Comparison of ENCODE assay signal across 10 cellular contexts in the genomic region with DNA sequence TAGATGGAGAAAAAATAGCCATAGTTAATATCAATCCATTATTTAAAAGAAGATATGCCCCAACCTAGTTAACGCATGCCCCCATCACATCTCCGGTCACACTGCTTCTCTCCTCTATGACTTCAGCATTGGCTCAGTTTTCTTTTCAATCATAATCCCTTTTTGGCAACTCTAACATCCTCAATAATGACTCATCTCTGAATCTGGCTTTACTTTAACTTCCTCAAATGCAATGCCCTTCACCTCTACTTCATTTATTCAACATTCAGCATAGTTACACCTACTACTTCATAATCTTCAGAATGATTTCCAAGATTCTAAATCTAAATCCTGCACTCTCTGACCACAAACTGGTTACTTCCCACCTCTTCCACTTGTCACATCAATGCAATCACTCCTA.
DNase-seq lines count a peak whose midpoint lies in the region; ATAC-seq, FAIRE-seq and TF ChIP-seq lines count a peak whose summit lies in the region.
"Had no signal": no experiment of that assay in that cellular context is flagged by ENCODE, and none has a peak within 500 bp of the region (broad histone marks: within the 10 kb centered on the region; RNA-seq: fewer than 3 reads in every experiment).

No MANE protein-coding gene starts in this region.

- intact Hi-C loops in left ventricle myocardium inferior (cut with micrococcal nuclease), result no loop called here

- H3F3A ChIP-seq in MM.1S (ENCODE audit: insufficient read depth, low read length), result no peaks in the 10 kb centered on the region

- no peaks in the 10 kb centered on the region for H4K20me1 ChIP-seq in MM.1S (ENCODE audit: insufficient read depth, low read length)

- H3K9me2 ChIP-seq in MM.1S (replicated peaks; ENCODE audit: insufficient read depth, low read length), result no peaks in the 10 kb centered on the region

- H3K9ac ChIP-seq in MM.1S (ENCODE audit: low read length), result no peak overlapping the region

- H3K9me3 ChIP-seq in left ventricle myocardium inferior (replicated peaks) (no peaks in the 10 kb centered on the region), MM.1S (replicated peaks; ENCODE audit: insufficient read depth, low read length) (no peaks in the 10 kb centered on the region)
- H3K9me3 ChIP-seq: heart left ventricle had no signal

- no peak for FAIRE-seq in D721Med (lab: Jason Lieb, UNC)

- DNase-seq in epithelial cell of esophagus (ENCODE audit: low read depth) (peak; percentile 38), D721Med (ENCODE audit: insufficient read length, low spot score) (no peak), left ventricle myocardium inferior (no peak), MM.1S (no peak), C1 segment of cervical spinal cord (lab: John Stamatoyannopoulos, UW) (no peak)
- DNase-seq: activated naive CD8-positive, alpha-beta T cell treated with anti-CD3 and anti-CD28 coated beads, Interleukin-2, amount 10 ng/mL, durations not matched to agents 7 days and 5 days; heart left ventricle had no signal

- no peaks in the 10 kb centered on the region for H3K27me3 ChIP-seq in left ventricle myocardium inferior (ENCODE audit: low read depth)
- H3K27me3 ChIP-seq in MM.1S (replicated peaks; ENCODE audit: insufficient read depth, low read length), result no peaks in the 10 kb centered on the region
- H3K27me3 ChIP-seq: heart left ventricle had no signal

- H3K79me2 ChIP-seq in MM.1S (ENCODE audit: low read length), result no peaks in the 10 kb centered on the region

- ATAC-seq in GM18502 (IDR thresholded peaks at IDR 0.05; ENCODE audit: poor library complexity, unreplicated experiment) (peak; percentile 100), GM21619 (IDR thresholded peaks at IDR 0.05; ENCODE audit: unreplicated experiment) (peak; percentile 95), HG03442 (IDR thresholded peaks at IDR 0.05; ENCODE audit: unreplicated experiment) (peak; percentile 100)
- ATAC-seq: heart left ventricle had no signal

- H3K4me1 ChIP-seq in left ventricle myocardium inferior, result no peaks in the 10 kb centered on the region
- no peaks in the 10 kb centered on the region for H3K4me1 ChIP-seq in MM.1S (ENCODE audit: low read length)
- H3K4me1 ChIP-seq: heart left ventricle had no signal

- no peak for TF ChIP-seq CTCF in epithelial cell of esophagus (IDR thresholded peaks at IDR 0.05; ENCODE audit: insufficient read depth, low read depth, low read length, missing control alignments)
- TF ChIP-seq CTCF in D721Med (IDR thresholded peaks at IDR 0.05; ENCODE audit: insufficient read depth, missing control alignments), result no peak
- TF ChIP-seq CTCF in left ventricle myocardium inferior (IDR thresholded peaks at IDR 0.05; ENCODE audit: borderline replicate concordance), result no peak
- no peak for TF ChIP-seq CTCF in MM.1S (IDR thresholded peaks at IDR 0.05; ENCODE audit: low read length)

- no peaks in the 10 kb centered on the region for H3K36me3 ChIP-seq in left ventricle myocardium inferior
- no peaks in the 10 kb centered on the region for H3K36me3 ChIP-seq in MM.1S (replicated peaks; ENCODE audit: insufficient read depth, low read length)
- H3K36me3 ChIP-seq: heart left ventricle had no signal

- H2AFZ ChIP-seq in MM.1S (ENCODE audit: low read length), result no peak overlapping the region

- H3K27ac ChIP-seq in left ventricle myocardium inferior (replicated peaks) (no peak overlapping the region), MM.1S (ENCODE audit: low read length) (no peak overlapping the region)
- H3K27ac ChIP-seq: heart left ventricle had no signal

- no peak overlapping the region for H3K4me2 ChIP-seq in MM.1S (ENCODE audit: low read depth, low read length)

- H3K4me3 ChIP-seq in epithelial cell of esophagus (ENCODE audit: low read length) (no peak overlapping the region), left ventricle myocardium inferior (no peak overlapping the region), MM.1S (ENCODE audit: low read length) (no peak overlapping the region)
- H3K4me3 ChIP-seq: heart left ventricle had no signal
